ENCODE assay signal across 23 cellular contexts in genomic region chr1:169260478-169260877, GRCh38.
"Had no signal": no experiment of that assay in that cellular context is flagged by ENCODE, and none has a peak within 500 bp of the region (broad histone marks: within the 10 kb centered on the region; RNA-seq: fewer than 3 reads in every experiment).

No MANE protein-coding gene starts in this region.

- H3K27me3 Mint-ChIP-seq: central memory CD8-positive, alpha-beta T cell; natural killer cell treated with Interleukin-12 subunit alpha and Interleukin-12 subunit beta and Interleukin-15 and Interleukin-18, amount 100 ng/mL, for 72 hours had no signal

- DNase-seq: activated CD4-positive, alpha-beta T cell treated with anti-CD3 and anti-CD28 coated beads for 1 hour; activated CD8-positive, alpha-beta memory T cell treated with anti-CD3 and anti-CD28 coated beads for 24 hours; activated CD8-positive, alpha-beta memory T cell treated with anti-CD3 and anti-CD28 coated beads, Interleukin-2, amount 50 U/mL, for 48 hours; activated effector memory CD4-positive, alpha-beta T cell treated with Interleukin-2 at 50 U/mL for 16 hours; activated naive CD4-positive, alpha-beta T cell treated with anti-CD3 and anti-CD28 coated beads, Interleukin-2, amount 50 U/mL, for 16 hours; activated T-cell treated with anti-CD3 and anti-CD28 coated beads, Interleukin-2, amount 50 U/mL, for 48 hours; aorta; brain microvascular endothelial cell; colonic mucosa; effector CD8-positive, alpha-beta T cell; heart left ventricle; immature natural killer cell; kidney glomerular epithelial cell; right lobe of liver; small intestine; stimulated activated CD4-positive, alpha-beta T cell treated with anti-CD3 and anti-CD28 coated beads, Interleukin-15, amount 100 ng/mL, for 24 hours; stimulated activated CD4-positive, alpha-beta T cell treated with anti-CD3 and anti-CD28 coated beads, Interleukin-2, amount 100 ng/mL, for 48 hours; stomach; trophoblast cell had no signal

- H3K4me3 Mint-ChIP-seq: central memory CD8-positive, alpha-beta T cell; immature natural killer cell; natural killer cell treated with Interleukin-12 subunit alpha and Interleukin-12 subunit beta and Interleukin-15 and Interleukin-18, amount 100 ng/mL, for 72 hours had no signal

- H3K4me1 Mint-ChIP-seq: central memory CD8-positive, alpha-beta T cell; immature natural killer cell had no signal

- H3K27ac Mint-ChIP-seq: immature natural killer cell; natural killer cell treated with Interleukin-12 subunit alpha and Interleukin-12 subunit beta and Interleukin-15 and Interleukin-18, amount 100 ng/mL, for 72 hours had no signal

- ATAC-seq: esophagus mucosa; gastroesophageal sphincter; natural killer cell treated with Interleukin-12 subunit alpha and Interleukin-12 subunit beta and Interleukin-15 and Interleukin-18, amount 100 ng/mL, for 72 hours had no signal
